Comparison of ENCODE assay signal across 13 cellular contexts in genomic region chr6:142605922-142606321, GRCh38.
DNase-seq lines count a peak whose midpoint lies in the region; ATAC-seq and TF ChIP-seq lines count a peak whose summit lies in the region.
"Had no signal": no experiment of that assay in that cellular context is flagged by ENCODE, and none has a peak within 500 bp of the region (broad histone marks: within the 10 kb centered on the region; RNA-seq: fewer than 3 reads in every experiment).

No MANE protein-coding gene starts in this region.

- H3K27ac ChIP-seq in HEK293 (ENCODE audit: extremely low read depth, low read depth, low read length), result no peak overlapping the region
- H3K27ac ChIP-seq: cardiac muscle cell had no signal

- POLR2A ChIA-PET in AG04449 (lab: Yijun Ruan, JAX), result interaction anchor here (0.6 kb wide), 1 partner anchor 10 kb away, joined by 3 read pairs; no protein-coding TSS in a partner anchor
- POLR2A ChIA-PET in HEK293 (lab: Yijun Ruan, JAX), result no interaction called here

- no peak for TF ChIP-seq CTCF in AG04449 (IDR thresholded peaks at IDR 0.05; ENCODE audit: insufficient read depth, low read length, missing control alignments)
- no peak for TF ChIP-seq CTCF in HEK293 (tag by site-specific recombination; IDR thresholded peaks at IDR 0.05)
- no peak for TF ChIP-seq CTCF in fibroblast of the aortic adventitia (IDR thresholded peaks at IDR 0.05; ENCODE audit: insufficient read depth, low read length)

- CTCF ChIA-PET in AG04449 (lab: Yijun Ruan, JAX) (interaction anchor here (1.0 kb wide), 1 partner anchor 19 kb away, joined by 3 read pairs; no protein-coding TSS in a partner anchor), HEK293 (lab: Yijun Ruan, JAX) (interaction anchor here (0.8 kb wide), 1 partner anchor 58 kb away, joined by 3 read pairs; no protein-coding TSS in a partner anchor)

- H3K4me1 ChIP-seq in HEK293 (ENCODE audit: control insufficient read depth, insufficient read depth, low read length), result no peaks in the 10 kb centered on the region

- H3K36me3 ChIP-seq in HEK293 (ENCODE audit: control insufficient read depth in 2 of 2, insufficient read depth in 1 of 2, low read length in 2 of 2), result no peaks in the 10 kb centered on the region
- H3K36me3 ChIP-seq: BLaER1 treated with 17β-estradiol and CSF1 and Interleukin-3, amounts not matched to agents 10 nM and 100 nM; cardiac muscle cell had no signal

- ATAC-seq in HG02840 (IDR thresholded peaks at IDR 0.05; ENCODE audit: low FRiP score, unreplicated experiment), result no peak

- DNase-seq in AG04449 (ENCODE audit: low read depth, low spot score) (peak; percentile 38), SKM-1 (lab: John Stamatoyannopoulos, UW; ENCODE audit: unreplicated experiment) (peak; percentile 31), fibroblast of the aortic adventitia (ENCODE audit: low read depth) (peak; percentile 70), GM19238 (ENCODE audit: insufficient read length, low spot score) (no peak), islet precursor cell (no peak)
- no peak for DNase-seq in activated naive CD4-positive, alpha-beta T cell treated with anti-CD3 and anti-CD28 coated beads, Interleukin-2, amount 50 U/mL, for 16 hours
- DNase-seq: erythroblast, naive B cell, NCI-H2029 had no signal

- H3K9me3 ChIP-seq in HEK293 (ENCODE audit: control insufficient read depth, insufficient read depth, low read depth, low read length), result no peaks in the 10 kb centered on the region

- no peak overlapping the region for H3K4me3 ChIP-seq in AG04449 (ENCODE audit: low read depth, low read length)
- H3K4me3 ChIP-seq in HEK293 (ENCODE audit: low read depth, low read length), result no peak overlapping the region
- no peak overlapping the region for H3K4me3 ChIP-seq in fibroblast of the aortic adventitia (ENCODE audit: low read depth, low read length)
- H3K4me3 ChIP-seq: BLaER1 treated with 17β-estradiol and CSF1 and Interleukin-3, amounts not matched to agents 10 nM and 100 nM; cardiac muscle cell had no signal

TF ChIP-seq in HEK293, 187 proteins besides CTCF, POLR2A, EP300 and RAD21:
- TF ChIP-seq TRIM28 (IDR thresholded peaks at IDR 0.05; ENCODE audit: borderline replicate concordance, low read length) (peak; percentile 44; the same call in 1 of the 2 replicates), ZNF341 (tag by site-specific recombination; IDR thresholded peaks at IDR 0.05; ENCODE audit: low read depth) (no peak), ZNF335 (tag by site-specific recombination; conservative IDR thresholded peaks at IDR 0.05) (peak; percentile 26; the same call in 1 of the 2 replicates), ZNF600 (tag by site-specific recombination; IDR thresholded peaks at IDR 0.05) (no peak), ZNF513 (tag by site-specific recombination; IDR thresholded peaks at IDR 0.05) (no peak)

Comparison
In these comparisons a context has a peak if more than half of its experiments do, and no peak if none do; other contexts are left out.
1. DNase-seq: peak in AG04449 (single experiment), SKM-1 (single experiment) and fibroblast of the aortic adventitia (single experiment); none in GM19238 (single experiment), activated naive CD4-positive, alpha-beta T cell treated with anti-CD3 and anti-CD28 coated beads, Interleukin-2, amount 50 U/mL, for 16 hours (single experiment) and islet precursor cell (single experiment).